ENCODE assay signal across 1 cellular context in genomic region chr10:96089670-96090462, GRCh38.
A peak's percentile ranks its signal among the peaks of the same experiment; 100 is the strongest.
TF ChIP-seq lines count a peak whose summit lies in the region.

No MANE protein-coding gene starts in this region.

TF ChIP-seq in HepG2, 621 proteins besides CTCF, POLR2A, EP300 and RAD21 (continued from another document and continues in another):
- TF ChIP-seq ZBED4 (CRISPR knock-in tag; IDR thresholded peaks at IDR 0.05; ENCODE audit: borderline replicate concordance): 0 out of 2 replicates have a peak, but pooled peaks have one; percentile 24
- TF ChIP-seq ZNF549 (CRISPR knock-in tag; IDR thresholded peaks at IDR 0.05): no peak
- peak; percentile 94 for TF ChIP-seq ARID4A (CRISPR knock-in tag; IDR thresholded peaks at IDR 0.05; ENCODE audit: borderline replicate concordance)
- TF ChIP-seq CSRNP2 (CRISPR knock-in tag; conservative IDR thresholded peaks at IDR 0.05; ENCODE audit: low read depth): 0 out of 2 replicates have a peak, but pooled peaks have one; percentile 24
- peak; percentile 27; the same call in 1 of the 2 replicates for TF ChIP-seq ISL2 (CRISPR knock-in tag; IDR thresholded peaks at IDR 0.05)
- peak; percentile 41; the same call in 1 of the 2 replicates for TF ChIP-seq ZNF567 (CRISPR knock-in tag; IDR thresholded peaks at IDR 0.05; ENCODE audit: borderline replicate concordance)
- 0 out of 2 replicates have a peak, but pooled peaks have one; percentile 25 for TF ChIP-seq ZNF20 (CRISPR knock-in tag; IDR thresholded peaks at IDR 0.05)
- 0 out of 2 replicates have a peak, but pooled peaks have one; percentile 67 for TF ChIP-seq ZNF564 (CRISPR knock-in tag; IDR thresholded peaks at IDR 0.05)
- peak; percentile 96 for TF ChIP-seq ZFP91 (CRISPR knock-in tag; IDR thresholded peaks at IDR 0.05; ENCODE audit: borderline replicate concordance)
- TF ChIP-seq TRIM24 (CRISPR knock-in tag; IDR thresholded peaks at IDR 0.05): no peak
- no peak for TF ChIP-seq HOXD1 (CRISPR knock-in tag; IDR thresholded peaks at IDR 0.05)
- 0 out of 2 replicates have a peak, but pooled peaks have one; percentile 20 for TF ChIP-seq CHCHD3 (CRISPR knock-in tag; IDR thresholded peaks at IDR 0.05)
- peak; percentile 22; the same call in 1 of the 2 replicates for TF ChIP-seq RXRB (CRISPR knock-in tag; IDR thresholded peaks at IDR 0.05; ENCODE audit: borderline replicate concordance)
- TF ChIP-seq XBP1 (CRISPR knock-in tag; IDR thresholded peaks at IDR 0.05): no peak
- TF ChIP-seq ZNF263 (CRISPR knock-in tag; IDR thresholded peaks at IDR 0.05): peak; percentile 66
- no peak for TF ChIP-seq FOXJ3 (CRISPR knock-in tag; IDR thresholded peaks at IDR 0.05; ENCODE audit: borderline replicate concordance)
- no peak for TF ChIP-seq ZNF460 (CRISPR knock-in tag; IDR thresholded peaks at IDR 0.05; ENCODE audit: borderline replicate concordance)
- no peak for TF ChIP-seq CENPT (CRISPR knock-in tag; IDR thresholded peaks at IDR 0.05; ENCODE audit: low read depth)
- TF ChIP-seq DR1 (CRISPR knock-in tag; IDR thresholded peaks at IDR 0.05): peak; percentile 68; the same call in 1 of the 2 replicates
- TF ChIP-seq LBX2 (CRISPR knock-in tag; IDR thresholded peaks at IDR 0.05; ENCODE audit: borderline replicate concordance): 0 out of 2 replicates have a peak, but pooled peaks have one; percentile 57
- TF ChIP-seq ZNF550 (CRISPR knock-in tag; IDR thresholded peaks at IDR 0.05; ENCODE audit: borderline replicate concordance): no peak
- peak; percentile 43; the same call in 1 of the 2 replicates for TF ChIP-seq ATF3 (CRISPR knock-in tag; IDR thresholded peaks at IDR 0.05)
- TF ChIP-seq CC2D1A (CRISPR knock-in tag; IDR thresholded peaks at IDR 0.05): peak; percentile 12; the same call in 1 of the 2 replicates
- TF ChIP-seq NCOA2 (CRISPR knock-in tag; IDR thresholded peaks at IDR 0.05): 0 out of 2 replicates have a peak, but pooled peaks have one; percentile 35
- peak; percentile 63; the same call in 1 of the 2 replicates for TF ChIP-seq HNF4G (IDR thresholded peaks at IDR 0.05; ENCODE audit: borderline replicate concordance, low read depth, low read length)
- peak; percentile 41; the same call in 1 of the 2 replicates for TF ChIP-seq HNF4G (CRISPR knock-in tag; IDR thresholded peaks at IDR 0.05; ENCODE audit: borderline replicate concordance, low read depth)
- TF ChIP-seq ZNF839 (CRISPR knock-in tag; IDR thresholded peaks at IDR 0.05; ENCODE audit: borderline replicate concordance): peak; percentile 74; the same call in 1 of the 2 replicates
- peak; percentile 44; the same call in 1 of the 2 replicates for TF ChIP-seq ARID5B (CRISPR knock-in tag; IDR thresholded peaks at IDR 0.05)
- TF ChIP-seq ZNF256 (CRISPR knock-in tag; conservative IDR thresholded peaks at IDR 0.05): no peak
- TF ChIP-seq HMGXB3 (CRISPR knock-in tag; IDR thresholded peaks at IDR 0.05; ENCODE audit: borderline replicate concordance): peak; percentile 42; the same call in 1 of the 2 replicates
- no peak; the same call in 1 of the 2 replicates for TF ChIP-seq NCOR1 (IDR thresholded peaks at IDR 0.05; ENCODE audit: borderline replicate concordance, low read length)
- peak; percentile 90 for TF ChIP-seq CEBPG (CRISPR knock-in tag; IDR thresholded peaks at IDR 0.05)
- TF ChIP-seq FOXA1 (IDR thresholded peaks at IDR 0.05): no peak
- peak; percentile 46; the same call in 1 of the 2 replicates for TF ChIP-seq FOXA1 (CRISPR knock-in tag; IDR thresholded peaks at IDR 0.05)
- no peak for TF ChIP-seq ZNF660 (CRISPR knock-in tag; IDR thresholded peaks at IDR 0.05; ENCODE audit: borderline replicate concordance, low read depth)
